Comparison of ENCODE assay signal across 9 cellular contexts in genomic region chr14:77603654-77604270, GRCh38. TPM values are rescaled to one million over a fixed set of nuclear protein-coding genes. Genes with fewer than 3 reads are reported as not detected.
A peak's percentile ranks its signal among the peaks of the same experiment; 100 is the strongest.
DNase-seq lines count a peak whose midpoint lies in the region; ATAC-seq and TF ChIP-seq lines count a peak whose summit lies in the region.
"Had no signal": no experiment of that assay in that cellular context is flagged by ENCODE, and none has a peak within 500 bp of the region (broad histone marks: within the 10 kb centered on the region; RNA-seq: fewer than 3 reads in every experiment).

No MANE protein-coding gene starts in this region.

- no peaks in the 10 kb centered on the region for H3K9me3 ChIP-seq in OCI-LY7 (ENCODE audit: low read length)

- TF ChIP-seq CTCF in OCI-LY7 (conservative IDR thresholded peaks at IDR 0.05; ENCODE audit: low read length) (peak; percentile 73), fibroblast of pulmonary artery (IDR thresholded peaks at IDR 0.05; ENCODE audit: low read length, missing control alignments) (peak; percentile 54)

- no peaks in the 10 kb centered on the region for H3K9me2 ChIP-seq in OCI-LY7 (ENCODE audit: insufficient read depth, low read length)

- no peak overlapping the region for H3K4me3 Mint-ChIP-seq in activated naive CD4-positive, alpha-beta T cell treated with anti-CD3 and anti-CD28 coated beads for 36 hours
- no peak overlapping the region for H3K4me3 Mint-ChIP-seq in stimulated activated naive B cell treated with anti-CD40 and anti-IgM and Interleukin-4, amounts not matched to agents 10 μg/mL and 1 μg/mL and 100 μg/mL, for 72 hours
- H3K4me3 Mint-ChIP-seq: activated CD4-positive, alpha-beta memory T cell treated with anti-CD3 and anti-CD28 coated beads, Interleukin-2, amount 10 ng/mL, durations not matched to agents 7 days and 5 days had no signal

- BruUV-seq in OCI-LY7 (replicated peaks; lab: Mats Ljungman, UMichigan): no TSS peak

- peaks cover 30% of the 10 kb centered on the region for H3K36me3 ChIP-seq in OCI-LY7 (ENCODE audit: insufficient read depth, low read length)

- H2AFZ ChIP-seq in OCI-LY7 (ENCODE audit: low read length): no peak overlapping the region

- no peak overlapping the region for H3K27ac ChIP-seq in OCI-LY7 (ENCODE audit: low read depth, low read length, poor library complexity, severe bottlenecking)

- peak overlapping the region; percentile 16; the same call in 1 of the 2 replicates for H3K4me2 ChIP-seq in OCI-LY7 (ENCODE audit: low read length)

- H3K9me3 Mint-ChIP-seq in activated naive CD4-positive, alpha-beta T cell treated with anti-CD3 and anti-CD28 coated beads for 36 hours: peaks cover 3% of the 10 kb centered on the region
- H3K9me3 Mint-ChIP-seq in stimulated activated naive B cell treated with anti-CD40 and anti-IgM and Interleukin-4, amounts not matched to agents 10 μg/mL and 1 μg/mL and 100 μg/mL, for 72 hours: peaks cover 0 to 2% of the 10 kb centered on the region in 2 donors
- H3K9me3 Mint-ChIP-seq: activated CD4-positive, alpha-beta memory T cell treated with anti-CD3 and anti-CD28 coated beads, Interleukin-2, amount 10 ng/mL, durations not matched to agents 7 days and 5 days had no signal

- H3K79me2 ChIP-seq in OCI-LY7 (ENCODE audit: insufficient read depth, low read depth, low read length): peaks cover 89% of the 10 kb centered on the region

- no peaks in the 10 kb centered on the region for H3K27me3 Mint-ChIP-seq in activated naive CD4-positive, alpha-beta T cell treated with anti-CD3 and anti-CD28 coated beads for 36 hours (ENCODE audit: low read depth)
- H3K27me3 Mint-ChIP-seq in stimulated activated naive B cell treated with anti-CD40 and anti-IgM and Interleukin-4, amounts not matched to agents 10 μg/mL and 1 μg/mL and 100 μg/mL, for 72 hours: no peaks in the 10 kb centered on the region
- H3K27me3 Mint-ChIP-seq: activated CD4-positive, alpha-beta memory T cell treated with anti-CD3 and anti-CD28 coated beads, Interleukin-2, amount 10 ng/mL, durations not matched to agents 7 days and 5 days had no signal

- POLR2A ChIA-PET in OCI-LY7 (lab: Charles Lee): interaction anchor here (0.5 to 2.3 kb wide), 3 partner anchors 9 to 44 kb away, joined by 4 to 12 read pairs (median 4); no protein-coding TSS in a partner anchor

- intact Hi-C loops in activated naive CD4-positive, alpha-beta T cell treated with anti-CD3 and anti-CD28 coated beads for 36 hours (cut with micrococcal nuclease): no loop called here
- intact Hi-C loops in OCI-LY7 (cut with micrococcal nuclease; ENCODE audit: unreplicated experiment): no loop called here

- H3K36me3 Mint-ChIP-seq in activated naive CD4-positive, alpha-beta T cell treated with anti-CD3 and anti-CD28 coated beads for 36 hours (ENCODE audit: low read depth): no peaks in the 10 kb centered on the region
- peaks cover 7 to 13% of the 10 kb centered on the region in 2 donors for H3K36me3 Mint-ChIP-seq in stimulated activated naive B cell treated with anti-CD40 and anti-IgM and Interleukin-4, amounts not matched to agents 10 μg/mL and 1 μg/mL and 100 μg/mL, for 72 hours

- no peak overlapping the region for H3K27ac Mint-ChIP-seq in activated naive CD4-positive, alpha-beta T cell treated with anti-CD3 and anti-CD28 coated beads for 36 hours
- peak overlapping the region; percentile 11 for H3K27ac Mint-ChIP-seq in stimulated activated naive B cell treated with anti-CD40 and anti-IgM and Interleukin-4, amounts not matched to agents 10 μg/mL and 1 μg/mL and 100 μg/mL, for 72 hours
- H3K27ac Mint-ChIP-seq: activated CD4-positive, alpha-beta memory T cell treated with anti-CD3 and anti-CD28 coated beads, Interleukin-2, amount 10 ng/mL, durations not matched to agents 7 days and 5 days had no signal

- H3K4me1 Mint-ChIP-seq in activated naive CD4-positive, alpha-beta T cell treated with anti-CD3 and anti-CD28 coated beads for 36 hours (ENCODE audit: low read depth): peaks cover 59% of the 10 kb centered on the region
- peaks cover 37 to 76% of the 10 kb centered on the region in 2 donors for H3K4me1 Mint-ChIP-seq in stimulated activated naive B cell treated with anti-CD40 and anti-IgM and Interleukin-4, amounts not matched to agents 10 μg/mL and 1 μg/mL and 100 μg/mL, for 72 hours

- H3K4me3 ChIP-seq in OCI-LY7 (ENCODE audit: low read depth, low read length, poor library complexity, severe bottlenecking) (no peak overlapping the region), fibroblast of pulmonary artery (replicated peaks; ENCODE audit: low read depth, low read length) (no peak overlapping the region)

- peak; percentile 11 to 28 for ATAC-seq in stimulated activated naive B cell treated with anti-CD40 and anti-IgM and Interleukin-4, amounts not matched to agents 10 μg/mL and 1 μg/mL and 100 μg/mL, for 72 hours (replicated peaks)
- no peak for ATAC-seq in GM18511 (IDR thresholded peaks at IDR 0.05; ENCODE audit: unreplicated experiment)

- peak; percentile 22 for DNase-seq in activated naive CD4-positive, alpha-beta T cell treated with anti-CD3 and anti-CD28 coated beads for 36 hours
- DNase-seq in activated naive CD4-positive, alpha-beta T cell (lab: John Stamatoyannopoulos, UW): no peak
- DNase-seq in OCI-LY7 (ENCODE audit: low spot score): no peak
- peak; percentile 48 for DNase-seq in fibroblast of pulmonary artery (ENCODE audit: low read depth)
- no peak for DNase-seq in stimulated activated naive B cell treated with anti-CD40 and anti-IgM and Interleukin-4, amounts not matched to agents 10 μg/mL and 1 μg/mL and 100 μg/mL, for 72 hours
- no peak for DNase-seq in stimulated activated CD4-positive, alpha-beta T cell treated with anti-CD3 and anti-CD28 coated beads, Interleukin-2, amount 100 ng/mL, for 24 hours
- DNase-seq in DMS79 treated with DMSO at 0.1 percent for 48 hours (lab: John Stamatoyannopoulos, UW): no peak
- DNase-seq: activated CD4-positive, alpha-beta memory T cell treated with anti-CD3 and anti-CD28 coated beads, Interleukin-2, amount 10 ng/mL, durations not matched to agents 7 days and 5 days had no signal

- 0 out of 2 replicates have a peak, but pooled peaks cover 5% of the 10 kb centered on the region for H4K20me1 ChIP-seq in OCI-LY7 (ENCODE audit: insufficient read depth, low read length)

- CTCF ChIA-PET in activated naive CD4-positive, alpha-beta T cell treated with anti-CD3 and anti-CD28 coated beads for 36 hours (lab: Charles Lee): no interaction called here
- CTCF ChIA-PET in OCI-LY7 (lab: Charles Lee; ENCODE audit: unreplicated experiment): no interaction called here

- peaks cover 45% of the 10 kb centered on the region for H3K4me1 ChIP-seq in OCI-LY7 (ENCODE audit: insufficient read depth, low read length, poor library complexity, severe bottlenecking)

RNA-seq across cellular contexts. Expression of gene SPTLC2, which starts 12.7 kb away (rescaled TPM):
- total RNA-seq in activated naive CD4-positive, alpha-beta T cell treated with anti-CD3 and anti-CD28 coated beads for 36 hours: 10 to 100 TPM; 16.1 to 18.1 TPM
- total RNA-seq in OCI-LY7 (2014; rRNA removed; shearing (Covaris generic)): 14.7 and 19.6 TPM in 2 replicates
- 36.8 and 45.1 TPM in 2 replicates for total RNA-seq in OCI-LY7 (2022)

Comparison
In these comparisons a context has a peak if more than half of its experiments do, and no peak if none do; other contexts are left out.
1. DNase-seq: peak in activated naive CD4-positive, alpha-beta T cell treated with anti-CD3 and anti-CD28 coated beads for 36 hours (single experiment) and fibroblast of pulmonary artery (single experiment); none in activated naive CD4-positive, alpha-beta T cell (0 of 4), OCI-LY7 (single experiment), stimulated activated naive B cell treated with anti-CD40 and anti-IgM and Interleukin-4, amounts not matched to agents 10 μg/mL and 1 μg/mL and 100 μg/mL, for 72 hours (single experiment), stimulated activated CD4-positive, alpha-beta T cell treated with anti-CD3 and anti-CD28 coated beads, Interleukin-2, amount 100 ng/mL, for 24 hours (0 of 2) and DMS79 treated with DMSO at 0.1 percent for 48 hours (single experiment).